In the genomic region with DNA sequence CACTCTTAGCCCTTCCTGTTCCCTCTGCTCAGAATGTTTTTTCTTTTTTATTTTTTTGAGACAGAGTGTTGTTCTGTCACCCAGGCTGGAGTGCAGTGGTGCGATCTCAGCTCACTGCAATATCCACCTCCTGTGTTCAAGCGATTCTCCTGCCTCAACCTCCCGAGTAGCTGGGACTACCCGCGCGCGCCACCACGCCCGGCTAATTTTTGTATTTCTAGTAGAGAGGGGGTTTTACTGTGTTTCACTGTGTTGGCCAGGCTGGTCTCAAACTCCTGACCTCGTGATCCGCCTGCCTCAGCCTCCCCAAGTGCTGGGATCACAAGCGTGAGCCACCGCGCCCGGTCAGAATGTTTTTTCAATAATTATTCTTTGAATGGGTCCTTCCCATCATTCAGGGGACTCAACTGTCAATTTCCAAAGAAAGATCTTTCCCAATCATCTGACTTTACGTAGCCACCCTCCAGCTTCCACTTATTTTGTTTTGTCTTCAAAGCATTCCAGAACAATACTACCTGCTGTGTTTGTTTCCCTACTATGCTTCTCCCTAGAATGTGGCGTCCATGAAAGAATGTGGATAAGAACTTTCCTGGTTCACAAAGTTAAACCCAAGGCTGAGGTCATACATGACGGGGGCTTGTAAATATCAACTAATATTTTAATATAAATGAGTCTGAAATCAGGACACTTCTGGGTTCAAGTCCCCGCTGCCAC, we compare ENCODE assay signal across 1 cellular context.
TF ChIP-seq lines count a peak whose summit lies in the region.

No MANE protein-coding gene starts in this region.

TF ChIP-seq in GM23338, 12 proteins besides CTCF, POLR2A, EP300 and RAD21 (continued from another document):
- TF ChIP-seq, protein P1, sequence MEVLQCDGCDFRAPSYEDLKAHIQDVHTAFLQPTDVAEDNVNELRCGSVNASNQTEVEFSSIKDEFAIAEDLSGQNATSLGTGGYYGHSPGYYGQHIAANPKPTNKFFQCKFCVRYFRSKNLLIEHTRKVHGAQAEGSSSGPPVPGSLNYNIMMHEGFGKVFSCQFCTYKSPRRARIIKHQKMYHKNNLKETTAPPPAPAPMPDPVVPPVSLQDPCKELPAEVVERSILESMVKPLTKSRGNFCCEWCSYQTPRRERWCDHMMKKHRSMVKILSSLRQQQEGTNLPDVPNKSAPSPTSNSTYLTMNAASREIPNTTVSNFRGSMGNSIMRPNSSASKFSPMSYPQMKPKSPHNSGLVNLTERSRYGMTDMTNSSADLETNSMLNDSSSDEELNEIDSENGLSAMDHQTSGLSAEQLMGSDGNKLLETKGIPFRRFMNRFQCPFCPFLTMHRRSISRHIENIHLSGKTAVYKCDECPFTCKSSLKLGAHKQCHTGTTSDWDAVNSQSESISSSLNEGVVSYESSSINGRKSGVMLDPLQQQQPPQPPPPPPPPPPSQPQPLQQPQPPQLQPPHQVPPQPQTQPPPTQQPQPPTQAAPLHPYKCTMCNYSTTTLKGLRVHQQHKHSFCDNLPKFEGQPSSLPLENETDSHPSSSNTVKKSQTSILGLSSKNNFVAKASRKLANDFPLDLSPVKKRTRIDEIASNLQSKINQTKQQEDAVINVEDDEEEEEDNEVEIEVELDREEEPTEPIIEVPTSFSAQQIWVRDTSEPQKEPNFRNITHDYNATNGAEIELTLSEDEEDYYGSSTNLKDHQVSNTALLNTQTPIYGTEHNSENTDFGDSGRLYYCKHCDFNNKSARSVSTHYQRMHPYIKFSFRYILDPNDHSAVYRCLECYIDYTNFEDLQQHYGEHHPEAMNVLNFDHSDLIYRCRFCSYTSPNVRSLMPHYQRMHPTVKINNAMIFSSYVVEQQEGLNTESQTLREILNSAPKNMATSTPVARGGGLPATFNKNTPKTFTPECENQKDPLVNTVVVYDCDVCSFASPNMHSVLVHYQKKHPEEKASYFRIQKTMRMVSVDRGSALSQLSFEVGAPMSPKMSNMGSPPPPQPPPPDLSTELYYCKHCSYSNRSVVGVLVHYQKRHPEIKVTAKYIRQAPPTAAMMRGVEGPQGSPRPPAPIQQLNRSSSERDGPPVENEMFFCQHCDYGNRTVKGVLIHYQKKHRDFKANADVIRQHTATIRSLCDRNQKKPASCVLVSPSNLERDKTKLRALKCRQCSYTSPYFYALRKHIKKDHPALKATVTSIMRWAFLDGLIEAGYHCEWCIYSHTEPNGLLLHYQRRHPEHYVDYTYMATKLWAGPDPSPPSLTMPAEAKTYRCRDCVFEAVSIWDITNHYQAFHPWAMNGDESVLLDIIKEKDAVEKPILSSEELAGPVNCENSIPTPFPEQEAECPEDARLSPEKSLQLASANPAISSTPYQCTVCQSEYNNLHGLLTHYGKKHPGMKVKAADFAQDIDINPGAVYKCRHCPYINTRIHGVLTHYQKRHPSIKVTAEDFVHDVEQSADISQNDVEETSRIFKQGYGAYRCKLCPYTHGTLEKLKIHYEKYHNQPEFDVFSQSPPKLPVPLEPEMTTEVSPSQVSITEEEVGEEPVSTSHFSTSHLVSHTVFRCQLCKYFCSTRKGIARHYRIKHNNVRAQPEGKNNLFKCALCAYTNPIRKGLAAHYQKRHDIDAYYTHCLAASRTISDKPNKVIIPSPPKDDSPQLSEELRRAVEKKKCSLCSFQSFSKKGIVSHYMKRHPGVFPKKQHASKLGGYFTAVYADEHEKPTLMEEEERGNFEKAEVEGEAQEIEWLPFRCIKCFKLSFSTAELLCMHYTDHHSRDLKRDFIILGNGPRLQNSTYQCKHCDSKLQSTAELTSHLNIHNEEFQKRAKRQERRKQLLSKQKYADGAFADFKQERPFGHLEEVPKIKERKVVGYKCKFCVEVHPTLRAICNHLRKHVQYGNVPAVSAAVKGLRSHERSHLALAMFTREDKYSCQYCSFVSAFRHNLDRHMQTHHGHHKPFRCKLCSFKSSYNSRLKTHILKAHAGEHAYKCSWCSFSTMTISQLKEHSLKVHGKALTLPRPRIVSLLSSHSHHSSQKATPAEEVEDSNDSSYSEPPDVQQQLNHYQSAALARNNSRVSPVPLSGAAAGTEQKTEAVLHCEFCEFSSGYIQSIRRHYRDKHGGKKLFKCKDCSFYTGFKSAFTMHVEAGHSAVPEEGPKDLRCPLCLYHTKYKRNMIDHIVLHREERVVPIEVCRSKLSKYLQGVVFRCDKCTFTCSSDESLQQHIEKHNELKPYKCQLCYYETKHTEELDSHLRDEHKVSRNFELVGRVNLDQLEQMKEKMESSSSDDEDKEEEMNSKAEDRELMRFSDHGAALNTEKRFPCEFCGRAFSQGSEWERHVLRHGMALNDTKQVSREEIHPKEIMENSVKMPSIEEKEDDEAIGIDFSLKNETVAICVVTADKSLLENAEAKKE (CRISPR knock-in tag; IDR thresholded peaks at IDR 0.05) = no peak
- no peak for TF ChIP-seq EZH2phosphoT487 (IDR thresholded peaks at IDR 0.05; ENCODE audit: unreplicated experiment)
TF ChIP-seq in GM23338: peak in this region for 0.
